In the genomic region with DNA sequence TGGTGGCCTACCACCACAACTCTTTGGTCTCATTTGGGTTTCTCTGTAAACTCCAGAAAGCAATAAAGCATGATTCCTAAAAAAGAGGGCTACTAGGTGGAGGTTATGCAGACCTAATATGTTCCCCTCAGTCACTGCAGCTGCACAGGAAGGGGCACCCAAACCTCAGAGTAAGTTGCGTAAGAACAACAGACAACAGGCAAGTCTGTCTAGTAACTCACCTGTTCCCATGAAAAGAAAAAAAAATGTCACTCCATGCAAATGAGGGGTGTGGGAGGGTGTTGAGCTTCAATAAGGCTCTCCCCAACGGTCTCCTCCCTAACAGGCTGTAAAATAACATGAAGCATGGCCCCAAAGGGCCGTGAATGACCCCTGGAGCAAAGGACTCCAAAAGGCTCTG, we compare ENCODE assay signal across 14 cellular contexts.
"Had no signal": no experiment of that assay in that cellular context is flagged by ENCODE, and none has a peak within 500 bp of the region (broad histone marks: within the 10 kb centered on the region; RNA-seq: fewer than 3 reads in every experiment).

No MANE protein-coding gene starts in this region.

- H3K4me3 ChIP-seq: cardiac muscle cell, hepatocyte, neural progenitor cell, ovary, tibial nerve had no signal

- H2AFZ ChIP-seq: hepatocyte, neural progenitor cell had no signal

- ATAC-seq: activated CD4-positive, CD25-positive, alpha-beta regulatory T cell treated with anti-CD3 and anti-CD28 coated beads, Interleukin-2, amount 50 U/mL, for 24 hours; activated T-helper 17 cell treated with anti-CD3 and anti-CD28 coated beads, Interleukin-2, amount 50 U/mL, for 72 hours; left lobe of liver had no signal

- H3K36me3 ChIP-seq: cardiac muscle cell, neural progenitor cell, ovary, tibial nerve had no signal

- DNase-seq: activated CD4-positive, alpha-beta T cell treated with anti-CD3 and anti-CD28 coated beads, Interleukin-2, amount 50 U/mL, for 4 hours; activated naive CD4-positive, alpha-beta T cell treated with anti-CD3 and anti-CD28 coated beads for 36 hours; endodermal cell; midbrain; ovary; T1000 had no signal

- H3K27me3 ChIP-seq: hepatocyte, neural progenitor cell, ovary, tibial nerve had no signal

- H3K79me2 ChIP-seq: hepatocyte had no signal

- H3K4me2 ChIP-seq: hepatocyte, neural progenitor cell had no signal

- H3K4me1 ChIP-seq: neural progenitor cell had no signal

- H3K9me3 ChIP-seq: ovary, tibial nerve had no signal

- H3K27ac ChIP-seq: cardiac muscle cell, hepatocyte, neural progenitor cell, ovary, tibial nerve had no signal

- FAIRE-seq: keratinocyte had no signal
